1 cellular context compared by ENCODE assay signal in the genomic region with DNA sequence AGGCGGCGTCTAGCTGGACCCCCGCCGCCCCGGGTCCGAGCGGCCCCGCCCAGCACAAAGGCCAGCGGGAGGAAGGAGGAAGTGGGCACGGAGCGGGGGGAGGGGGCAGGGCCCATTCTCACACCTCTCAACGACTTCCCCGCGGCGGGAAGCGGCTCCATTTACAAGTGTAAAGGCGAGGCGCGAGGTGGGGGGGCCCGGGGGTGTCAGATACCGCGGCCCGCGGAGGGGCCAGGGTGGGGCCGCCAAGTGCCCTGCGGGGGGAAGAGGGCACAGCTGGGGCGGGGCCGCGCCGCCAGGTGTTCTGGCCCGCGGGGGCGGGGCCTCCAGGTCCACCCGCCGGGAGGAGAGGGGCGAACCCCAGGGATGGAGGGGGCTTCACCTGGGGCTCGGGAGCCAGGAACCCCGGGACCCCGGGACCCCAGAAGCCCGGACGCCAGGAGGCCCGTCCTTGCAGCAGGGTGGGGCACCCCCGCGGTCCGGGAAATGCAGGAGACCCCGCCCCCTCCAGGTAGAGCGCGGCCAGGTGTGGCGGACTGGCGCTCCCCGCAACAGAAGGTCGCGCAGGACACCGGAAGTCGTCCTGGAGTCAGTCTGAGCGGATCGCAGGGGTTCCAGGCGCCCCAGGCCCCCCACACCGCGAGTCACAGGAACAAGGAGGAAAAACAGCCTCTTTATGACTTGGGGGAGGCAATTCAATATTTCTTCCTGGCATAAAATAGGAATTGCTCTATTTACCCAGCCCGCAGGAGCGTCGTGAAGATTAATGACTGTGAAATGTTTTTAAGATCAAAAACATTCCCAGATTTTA.
TF ChIP-seq lines count a peak whose summit lies in the region.

No MANE protein-coding gene starts in this region.

TF ChIP-seq in Ishikawa, 13 proteins besides CTCF, POLR2A, EP300 and RAD21 (continued from another document):
- TF ChIP-seq ZBTB7A (IDR thresholded peaks at IDR 0.05; ENCODE audit: low read depth) (peak; percentile 99), TAF1 (IDR thresholded peaks at IDR 0.05; ENCODE audit: low read depth) (no peak; the same call in 1 of the 2 replicates)
